In genomic region chrX:130247996-130248395, GRCh38 we compare ENCODE assay signal across 25 cellular contexts. TPM values are rescaled to one million over a fixed set of nuclear protein-coding genes. Genes with fewer than 3 reads are reported as not detected.
DNase-seq lines count a peak whose midpoint lies in the region; ATAC-seq and TF ChIP-seq lines count a peak whose summit lies in the region.
"Had no signal": no experiment of that assay in that cellular context is flagged by ENCODE, and none has a peak within 500 bp of the region (broad histone marks: within the 10 kb centered on the region; RNA-seq: fewer than 3 reads in every experiment).

No MANE protein-coding gene starts in this region.

- H3K36me3 ChIP-seq in osteoblast (ENCODE audit: insufficient read depth, low read length) = peaks cover 2% of the 10 kb centered on the region

- peaks cover 47% of the 10 kb centered on the region for H3K36me3 Mint-ChIP-seq in nephron (ENCODE audit: low read depth)

- H3K4me1 Mint-ChIP-seq in nephron = peaks cover 20% of the 10 kb centered on the region
- H3K4me1 Mint-ChIP-seq: CD14-positive monocyte had no signal

- H3K4me2 ChIP-seq in osteoblast (ENCODE audit: insufficient read depth, low read length) = no peak overlapping the region
- H3K4me2 ChIP-seq: A549; BLaER1 treated with 17β-estradiol and CSF1 and Interleukin-3, amounts not matched to agents 10 nM and 100 nM; GM23338 had no signal

- peak overlapping the region in 2 of 3 experiments; percentile 9 to 39 for H3K27ac Mint-ChIP-seq in nephron
- H3K27ac Mint-ChIP-seq: CD14-positive monocyte; CD4-positive, alpha-beta T cell; HFFc6 had no signal

- H3K27me3 Mint-ChIP-seq in nephron (ENCODE audit: low read depth) = no peaks in the 10 kb centered on the region
- H3K27me3 Mint-ChIP-seq: CD4-positive, alpha-beta T cell had no signal

- no peak overlapping the region for H3K27ac ChIP-seq in osteoblast (ENCODE audit: low read depth, low read length)
- H3K27ac ChIP-seq: A549; BLaER1 treated with 17β-estradiol and CSF1 and Interleukin-3, amounts not matched to agents 10 nM and 100 nM had no signal

- peaks cover 2% of the 10 kb centered on the region for H4K20me1 ChIP-seq in osteoblast (ENCODE audit: insufficient read depth, low read length)

- CTCF ChIA-PET in HEK293T (lab: Yijun Ruan, JAX) = interaction anchor here (0.5 kb wide), 1 partner anchor 531 kb away, joined by 3 read pairs; no protein-coding TSS in a partner anchor

- peaks cover 6% of the 10 kb centered on the region for H3K79me2 ChIP-seq in osteoblast (ENCODE audit: insufficient read depth, low read length)

- peak; percentile 2 for DNase-seq in NCI-H82 (lab: John Stamatoyannopoulos, UW)
- no peak for DNase-seq in NCI-H82 treated with DMSO at 0.1 percent for 48 hours (lab: John Stamatoyannopoulos, UW; ENCODE audit: unreplicated experiment)
- peak; percentile 62 for DNase-seq in osteoblast (ENCODE audit: insufficient read length, low spot score, missing footprints)
- no peak for DNase-seq in cerebellar cortex (ENCODE audit: low spot score)
- DNase-seq in HEK293T (ENCODE audit: extremely low spot score) = no peak
- DNase-seq: 8988T; ACHN; AML-193; BE2C; CD4-positive, alpha-beta T cell; DMS 273 treated with DMSO at 0.1 percent for 48 hours; DMS79; EL; GDM1; H9; HFFc6 had no signal

- no peaks in the 10 kb centered on the region for H3K9me3 ChIP-seq in osteoblast (ENCODE audit: low read depth, low read length)
- H3K9me3 ChIP-seq: A549; BE2C; BLaER1 treated with 17β-estradiol and CSF1 and Interleukin-3, amounts not matched to agents 10 nM and 100 nM had no signal

- H3K4me1 ChIP-seq in osteoblast (ENCODE audit: insufficient read depth, low read length) = peaks cover 12% of the 10 kb centered on the region
- H3K4me1 ChIP-seq: A549; BE2C; BLaER1 treated with 17β-estradiol and CSF1 and Interleukin-3, amounts not matched to agents 10 nM and 100 nM had no signal

- no peak overlapping the region for H2AFZ ChIP-seq in osteoblast (ENCODE audit: low read length)
- H2AFZ ChIP-seq: GM23338 had no signal

- ATAC-seq in GM18519 (IDR thresholded peaks at IDR 0.05; ENCODE audit: low FRiP score, unreplicated experiment) = no peak
- ATAC-seq: A549, GM12878, GM23338, HCT116 had no signal

- H3K4me3 Mint-ChIP-seq in nephron = no peak overlapping the region
- H3K4me3 Mint-ChIP-seq: CD14-positive monocyte; CD4-positive, alpha-beta T cell; CD8-positive, alpha-beta memory T cell; GM23338; H9; HFFc6 had no signal

- no peaks in the 10 kb centered on the region for H3K27me3 ChIP-seq in osteoblast (ENCODE audit: insufficient read depth, low read length)
- H3K27me3 ChIP-seq: BE2C had no signal

- POLR2A ChIA-PET in HEK293T (lab: Yijun Ruan, JAX) = no interaction called here

- peaks cover 13% of the 10 kb centered on the region for H3K9me3 Mint-ChIP-seq in nephron
- H3K9me3 Mint-ChIP-seq: CD4-positive, alpha-beta T cell; CD8-positive, alpha-beta memory T cell; GM23338; HFFc6 had no signal

- H3K4me3 ChIP-seq in osteoblast (ENCODE audit: insufficient read depth, low read length) = no peak overlapping the region
- H3K4me3 ChIP-seq: A549; BLaER1 treated with 17β-estradiol and CSF1 and Interleukin-3, amounts not matched to agents 10 nM and 100 nM; GM12878; GM23338 had no signal

- TF ChIP-seq CTCF in nephron (IDR thresholded peaks at IDR 0.05; ENCODE audit: unreplicated experiment in 3 of 3) = no peak
- TF ChIP-seq CTCF in osteoblast (IDR thresholded peaks at IDR 0.05; ENCODE audit: extremely low read depth, low read depth, low read length) = no peak

TF ChIP-seq in HEK293T, 16 proteins besides CTCF, POLR2A, EP300 and RAD21:
- TF ChIP-seq FOXK2 (IDR thresholded peaks at IDR 0.05) (no peak), TARDBP (IDR thresholded peaks at IDR 0.05) (no peak), LEF1 (IDR thresholded peaks at IDR 0.05; ENCODE audit: borderline replicate concordance) (no peak), HDGF (IDR thresholded peaks at IDR 0.05; ENCODE audit: borderline replicate concordance) (no peak), BHLHE40 (IDR thresholded peaks at IDR 0.05; ENCODE audit: borderline replicate concordance) (no peak), PKNOX1 (IDR thresholded peaks at IDR 0.05) (no peak), ZNF384 (IDR thresholded peaks at IDR 0.05) (no peak), NFRKB (IDR thresholded peaks at IDR 0.05) (no peak)
TF ChIP-seq in HEK293T: peak in this region for 0.

RNA-seq across cellular contexts. Expression of gene ZNF280C, which starts 20.7 kb away (rescaled TPM):
- total RNA-seq in osteoblast = 5.4 and 6.2 TPM in 2 replicates

Comparison
In these comparisons a context has a peak if more than half of its experiments do, and no peak if none do; other contexts are left out.
1. DNase-seq: peak in NCI-H82 (single experiment) and osteoblast (single experiment); none in NCI-H82 treated with DMSO at 0.1 percent for 48 hours (single experiment), cerebellar cortex (single experiment) and HEK293T (single experiment).